ENCODE assay signal across 23 cellular contexts in genomic region chr17:51647873-51648272, GRCh38.
DNase-seq lines count a peak whose midpoint lies in the region; TF ChIP-seq lines count a peak whose summit lies in the region.
"Had no signal": no experiment of that assay in that cellular context is flagged by ENCODE, and none has a peak within 500 bp of the region (broad histone marks: within the 10 kb centered on the region; RNA-seq: fewer than 3 reads in every experiment).

No MANE protein-coding gene starts in this region.

- in situ Hi-C loops in T47D (cut with HindIII; ENCODE audit: low pct_unique_long_range_greater_than_20kb, low sequenced_read_pairs), result no loop called here

- no peaks in the 10 kb centered on the region for H3K36me3 Mint-ChIP-seq in nephron (ENCODE audit: low read depth)
- H3K36me3 Mint-ChIP-seq in nephron progenitor cell (ENCODE audit: low read depth), result no peaks in the 10 kb centered on the region
- H3K36me3 Mint-ChIP-seq: CD8-positive, alpha-beta memory T cell had no signal

- peak overlapping the region; percentile 29 to 94 (median 81) for H3K27ac Mint-ChIP-seq in nephron
- H3K27ac Mint-ChIP-seq in nephron progenitor cell, result no peak overlapping the region
- H3K27ac Mint-ChIP-seq: activated CD4-positive, alpha-beta T cell treated with anti-CD3 and anti-CD28 coated beads for 36 hours; activated CD8-positive, alpha-beta T cell treated with anti-CD3 and anti-CD28 coated beads for 36 hours; CD8-positive, alpha-beta memory T cell had no signal

- TF ChIP-seq CTCF in nephron (IDR thresholded peaks at IDR 0.05; ENCODE audit: unreplicated experiment in 3 of 3) (no peak), nephron progenitor cell (IDR thresholded peaks at IDR 0.05) (no peak)

- H3K27me3 Mint-ChIP-seq in nephron (ENCODE audit: low read depth) (peaks cover 27% of the 10 kb centered on the region), nephron progenitor cell (ENCODE audit: low read depth, poor library complexity) (peaks cover 17% of the 10 kb centered on the region)

- DNase-seq in COLO668 (lab: John Stamatoyannopoulos, UW; ENCODE audit: unreplicated experiment) (peak; percentile 5), HK-2 (ENCODE audit: unreplicated experiment) (peak; percentile 21), T47D (ENCODE audit: low read depth in 1 of 2, low spot score in 1 of 2) (peak; percentile 49 to 66), MV-4-11 (lab: John Stamatoyannopoulos, UW) (no peak), nephron progenitor cell (no peak), AML-193 (lab: John Stamatoyannopoulos, UW) (no peak)
- DNase-seq: ACHN; activated CD4-positive, alpha-beta T cell treated with anti-CD3 and anti-CD28 coated beads for 36 hours; activated CD8-positive, alpha-beta T cell treated with anti-CD3 and anti-CD28 coated beads for 36 hours; activated naive CD4-positive, alpha-beta T cell treated with anti-CD3 and anti-CD28 coated beads, Interleukin-2, amount 50 U/mL, for 16 hours; BE2C; brain microvascular endothelial cell; CD8-positive, alpha-beta memory T cell; dorsolateral prefrontal cortex; hippocampal formation; Kasumi-1; NCI-H524; NK-92 treated with Interleukin-12 subunit alpha and Interleukin-12 subunit beta, amount 100 ng/mL, for 24 hours; pancreas; SHP77 treated with DMSO at 0.1 percent for 48 hours; stimulated activated naive CD4-positive, alpha-beta T cell; SW 1271 had no signal

- H3K4me3 Mint-ChIP-seq in nephron, result no peak overlapping the region
- H3K4me3 Mint-ChIP-seq in nephron progenitor cell, result no peak overlapping the region
- H3K4me3 Mint-ChIP-seq: activated CD4-positive, alpha-beta T cell treated with anti-CD3 and anti-CD28 coated beads for 36 hours; activated CD8-positive, alpha-beta T cell treated with anti-CD3 and anti-CD28 coated beads for 36 hours; CD8-positive, alpha-beta memory T cell had no signal

- H3K4me1 Mint-ChIP-seq in nephron (peaks cover 49% of the 10 kb centered on the region), nephron progenitor cell (peaks cover 9% of the 10 kb centered on the region)
- H3K4me1 Mint-ChIP-seq: activated CD4-positive, alpha-beta T cell treated with anti-CD3 and anti-CD28 coated beads for 36 hours; CD8-positive, alpha-beta memory T cell had no signal

- H3K9me3 Mint-ChIP-seq in nephron (no peaks in the 10 kb centered on the region), nephron progenitor cell (no peaks in the 10 kb centered on the region)
- H3K9me3 Mint-ChIP-seq: activated CD8-positive, alpha-beta T cell treated with anti-CD3 and anti-CD28 coated beads for 36 hours had no signal

Comparison
In these comparisons a context has a peak if more than half of its experiments do, and no peak if none do; other contexts are left out.
1. DNase-seq: peak in COLO668 (single experiment), HK-2 (single experiment) and T47D (2 of 2); none in MV-4-11 (single experiment), nephron progenitor cell (single experiment) and AML-193 (0 of 2).